In genomic region chr5:153496835-153497234, GRCh38 we compare ENCODE assay signal across 10 cellular contexts. TPM values are rescaled to one million over a fixed set of nuclear protein-coding genes. Genes with fewer than 3 reads are reported as not detected.
DNase-seq lines count a peak whose midpoint lies in the region; ATAC-seq, FAIRE-seq and TF ChIP-seq lines count a peak whose summit lies in the region.
"Had no signal": no experiment of that assay in that cellular context is flagged by ENCODE, and none has a peak within 500 bp of the region (broad histone marks: within the 10 kb centered on the region; RNA-seq: fewer than 3 reads in every experiment).

No MANE protein-coding gene starts in this region.

- H3K4me2 ChIP-seq in astrocyte (ENCODE audit: low read length), result no peak overlapping the region

- peak; percentile 55 for TF ChIP-seq CTCF in GM12872 (IDR thresholded peaks at IDR 0.05; ENCODE audit: insufficient read depth, low read depth, low read length)
- peak; percentile 87 for TF ChIP-seq CTCF in astrocyte (IDR thresholded peaks at IDR 0.05; ENCODE audit: insufficient read depth, low read depth, low read length)
- TF ChIP-seq CTCF in liver (IDR thresholded peaks at IDR 0.05; ENCODE audit: low read depth, low read length, missing input control), result peak; percentile 67

- H3K4me1 Mint-ChIP-seq in astrocyte (ENCODE audit: low read depth, unreplicated experiment), result peaks cover 3% of the 10 kb centered on the region
- no peaks in the 10 kb centered on the region for H3K4me1 Mint-ChIP-seq in activated T-helper 1 cell treated with anti-CD3 and anti-CD28 coated beads, Interleukin-12 subunit alpha, Interleukin-12 subunit beta, Interleukin-2, Interleukin-4 antibody, amounts not matched to agents 30 ng/mL and 10 ng/mL and 1 ng/mL, durations not matched to agents 14 hours and 24 hours and 36 hours (ENCODE audit: low read depth)

- H3K36me3 ChIP-seq in astrocyte (ENCODE audit: insufficient read depth, low read length) (no peaks in the 10 kb centered on the region), liver (ENCODE audit: control insufficient read depth in 4 of 4, insufficient read depth in 3 of 4, low read depth in 1 of 4, low read length in 3 of 4) (no peaks in the 10 kb centered on the region)
- H3K36me3 ChIP-seq: SJSA1 had no signal

- intact Hi-C loops in activated T-helper 1 cell treated with anti-CD3 and anti-CD28 coated beads, Interleukin-12 subunit alpha, Interleukin-12 subunit beta, Interleukin-2, Interleukin-4 antibody, amounts not matched to agents 30 ng/mL and 10 ng/mL and 1 ng/mL, durations not matched to agents 14 hours and 24 hours and 36 hours (cut with micrococcal nuclease), result loop anchor here (10.0 kb wide), 1 partner anchor 468 kb away; no protein-coding TSS in a partner anchor

- no peaks in the 10 kb centered on the region for H3K27me3 Mint-ChIP-seq in astrocyte (ENCODE audit: low read depth, unreplicated experiment)
- peaks cover 6% of the 10 kb centered on the region for H3K27me3 Mint-ChIP-seq in activated T-helper 1 cell treated with anti-CD3 and anti-CD28 coated beads, Interleukin-12 subunit alpha, Interleukin-12 subunit beta, Interleukin-2, Interleukin-4 antibody, amounts not matched to agents 30 ng/mL and 10 ng/mL and 1 ng/mL, durations not matched to agents 14 hours and 24 hours and 36 hours (ENCODE audit: insufficient read depth)

- peak overlapping the region; percentile 29 for H3K27ac Mint-ChIP-seq in astrocyte (ENCODE audit: unreplicated experiment)
- no peak overlapping the region for H3K27ac Mint-ChIP-seq in activated T-helper 1 cell treated with anti-CD3 and anti-CD28 coated beads, Interleukin-12 subunit alpha, Interleukin-12 subunit beta, Interleukin-2, Interleukin-4 antibody, amounts not matched to agents 30 ng/mL and 10 ng/mL and 1 ng/mL, durations not matched to agents 14 hours and 24 hours and 36 hours

- H3K27me3 ChIP-seq in astrocyte (ENCODE audit: insufficient read depth, low read length) (no peaks in the 10 kb centered on the region), liver (ENCODE audit: control insufficient read depth in 4 of 4, insufficient read depth in 4 of 4, low read length in 3 of 4) (no peaks in the 10 kb centered on the region)

- no peaks in the 10 kb centered on the region for H3K36me3 Mint-ChIP-seq in astrocyte (ENCODE audit: low read depth, unreplicated experiment)
- no peaks in the 10 kb centered on the region for H3K36me3 Mint-ChIP-seq in activated T-helper 1 cell treated with anti-CD3 and anti-CD28 coated beads, Interleukin-12 subunit alpha, Interleukin-12 subunit beta, Interleukin-2, Interleukin-4 antibody, amounts not matched to agents 30 ng/mL and 10 ng/mL and 1 ng/mL, durations not matched to agents 14 hours and 24 hours and 36 hours (ENCODE audit: low read depth)

- H3K4me3 Mint-ChIP-seq in astrocyte (ENCODE audit: unreplicated experiment), result no peak overlapping the region
- H3K4me3 Mint-ChIP-seq in activated T-helper 1 cell treated with anti-CD3 and anti-CD28 coated beads, Interleukin-12 subunit alpha, Interleukin-12 subunit beta, Interleukin-2, Interleukin-4 antibody, amounts not matched to agents 30 ng/mL and 10 ng/mL and 1 ng/mL, durations not matched to agents 14 hours and 24 hours and 36 hours, result no peak overlapping the region

- H2AFZ ChIP-seq in astrocyte (ENCODE audit: low read depth, low read length), result no peak overlapping the region

- H3K4me3 ChIP-seq in astrocyte (ENCODE audit: insufficient read depth, low read depth, low read length), result no peak overlapping the region
- no peak overlapping the region for H3K4me3 ChIP-seq in liver (ENCODE audit: low read depth in 1 of 3, low read length in 3 of 3)
- H3K4me3 ChIP-seq: SJSA1 had no signal

- H3K9me3 ChIP-seq in astrocyte (ENCODE audit: insufficient read depth, low read depth, low read length), result no peaks in the 10 kb centered on the region
- H3K9me3 ChIP-seq in liver (ENCODE audit: control insufficient read depth in 4 of 4, low read length in 3 of 4), result no peaks in the 10 kb centered on the region
- H3K9me3 ChIP-seq: SJSA1 had no signal

- TF ChIP-seq RAD21 in liver (IDR thresholded peaks at IDR 0.05), result peak; percentile 86 to 93

- FAIRE-seq in astrocyte (lab: Jason Lieb, UNC), result peak; percentile 63

- H3K9me3 Mint-ChIP-seq in astrocyte (ENCODE audit: unreplicated experiment), result no peaks in the 10 kb centered on the region
- H3K9me3 Mint-ChIP-seq in activated T-helper 1 cell treated with anti-CD3 and anti-CD28 coated beads, Interleukin-12 subunit alpha, Interleukin-12 subunit beta, Interleukin-2, Interleukin-4 antibody, amounts not matched to agents 30 ng/mL and 10 ng/mL and 1 ng/mL, durations not matched to agents 14 hours and 24 hours and 36 hours, result no peaks in the 10 kb centered on the region

- DNase-seq in HS-5 (ENCODE audit: low read depth), result peak; percentile 15
- DNase-seq in astrocyte (ENCODE audit: low read depth), result no peak
- DNase-seq in stimulated activated naive CD4-positive, alpha-beta T cell (lab: John Stamatoyannopoulos, UW), result no peak
- DNase-seq in DMS153 (lab: John Stamatoyannopoulos, UW), result no peak
- no peak for DNase-seq in activated T-helper 1 cell treated with anti-CD3 and anti-CD28 coated beads, Interleukin-12 subunit alpha, Interleukin-12 subunit beta, Interleukin-2, Interleukin-4 antibody, amounts not matched to agents 30 ng/mL and 10 ng/mL and 1 ng/mL, durations not matched to agents 14 hours and 24 hours and 36 hours (ENCODE audit: low spot score)

- WGBS in liver, result 41% methylated on average over 1 of the region's 1 CpG

- H3K9ac ChIP-seq in astrocyte (ENCODE audit: low read length), result no peak overlapping the region
- H3K9ac ChIP-seq in liver (ENCODE audit: low read depth in 1 of 2, low read length in 2 of 2), result no peak overlapping the region

- no peaks in the 10 kb centered on the region for H3K4me1 ChIP-seq in astrocyte (ENCODE audit: insufficient read depth, low read length)
- H3K4me1 ChIP-seq in liver (ENCODE audit: control insufficient read depth in 4 of 4, insufficient read depth in 4 of 4, low read length in 3 of 4), result no peaks in the 10 kb centered on the region
- H3K4me1 ChIP-seq: SJSA1 had no signal

- H4K20me1 ChIP-seq in astrocyte (ENCODE audit: insufficient read depth, low read length), result no peaks in the 10 kb centered on the region

- ATAC-seq in GM19324 (IDR thresholded peaks at IDR 0.05; ENCODE audit: low FRiP score, unreplicated experiment), result no peak

- H3K27ac ChIP-seq in astrocyte (ENCODE audit: low read depth, low read length) (no peak overlapping the region), liver (ENCODE audit: low read depth in 1 of 2, low read length in 2 of 2) (no peak overlapping the region)
- H3K27ac ChIP-seq: SJSA1 had no signal

- H3K79me2 ChIP-seq in astrocyte (ENCODE audit: insufficient read depth, low read length), result no peaks in the 10 kb centered on the region

TF ChIP-seq in liver, 16 proteins besides CTCF, POLR2A, EP300 and RAD21:
- no peak for TF ChIP-seq REST (IDR thresholded peaks at IDR 0.05)
- TF ChIP-seq FOXA1 (IDR thresholded peaks at IDR 0.05), result no peak
- TF ChIP-seq TAF1 (conservative IDR thresholded peaks at IDR 0.05), result no peak
- no peak for TF ChIP-seq RXRA (IDR thresholded peaks at IDR 0.05)
- no peak for TF ChIP-seq MAX (IDR thresholded peaks at IDR 0.05)
- no peak for TF ChIP-seq HNF4G (IDR thresholded peaks at IDR 0.05)
- TF ChIP-seq FOXA2 (IDR thresholded peaks at IDR 0.05), result no peak
- TF ChIP-seq YY1 (IDR thresholded peaks at IDR 0.05), result no peak
- no peak for TF ChIP-seq JUND (IDR thresholded peaks at IDR 0.05)
- TF ChIP-seq, protein P1, sequence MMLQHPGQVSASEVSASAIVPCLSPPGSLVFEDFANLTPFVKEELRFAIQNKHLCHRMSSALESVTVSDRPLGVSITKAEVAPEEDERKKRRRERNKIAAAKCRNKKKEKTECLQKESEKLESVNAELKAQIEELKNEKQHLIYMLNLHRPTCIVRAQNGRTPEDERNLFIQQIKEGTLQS (IDR thresholded peaks at IDR 0.05), result no peak
- no peak for TF ChIP-seq HNF4A (conservative IDR thresholded peaks at IDR 0.05)

RNA-seq across cellular contexts. Expression of gene GRIA1, which starts 6.4 kb away (rescaled TPM):
- total RNA-seq in astrocyte (4.2 and 5.4 TPM in 2 replicates), liver (under 1 TPM in 1 of 2 donors, not detected in 1; 0.08 TPM)
- polyA plus RNA-seq in liver, result not detected
- total RNA-seq in activated T-helper 1 cell treated with anti-CD3 and anti-CD28 coated beads, Interleukin-12 subunit alpha, Interleukin-12 subunit beta, Interleukin-2, Interleukin-4 antibody, amounts not matched to agents 30 ng/mL and 10 ng/mL and 1 ng/mL, durations not matched to agents 14 hours and 24 hours and 36 hours, result not detected in 2 replicates
- total RNA-seq: mononuclear cell, SJSA1 had no signal
